In genomic region chr2:218893349-218894167, GRCh38 we compare ENCODE assay signal across 9 cellular contexts. TPM values are rescaled to one million over a fixed set of nuclear protein-coding genes. Genes with fewer than 3 reads are reported as not detected.
DNase-seq lines count a peak whose midpoint lies in the region; ATAC-seq and TF ChIP-seq lines count a peak whose summit lies in the region.
"Had no signal": no experiment of that assay in that cellular context is flagged by ENCODE, and none has a peak within 500 bp of the region (broad histone marks: within the 10 kb centered on the region; RNA-seq: fewer than 3 reads in every experiment).

No MANE protein-coding gene starts in this region.

- no peaks in the 10 kb centered on the region for H3K9me2 ChIP-seq in MM.1S (replicated peaks; ENCODE audit: insufficient read depth, low read length)

- 0 out of 2 replicates have a peak overlapping the region, but pooled peaks have one; percentile 56 for H2AFZ ChIP-seq in DND-41 (ENCODE audit: low read depth, low read length)
- no peak overlapping the region for H2AFZ ChIP-seq in MM.1S (ENCODE audit: low read length)
- peak overlapping the region; percentile 75 for H2AFZ ChIP-seq in osteoblast (ENCODE audit: low read length)

- H3K4me1 ChIP-seq in DND-41 (ENCODE audit: insufficient read depth, low read length) (peaks cover 45% of the 10 kb centered on the region), MM.1S (ENCODE audit: low read length) (peaks cover 65% of the 10 kb centered on the region), osteoblast (ENCODE audit: insufficient read depth, low read length) (peaks cover 6% of the 10 kb centered on the region)

- H3K4me2 ChIP-seq in DND-41 (ENCODE audit: insufficient read depth, low read length) (peak overlapping the region; percentile 95), MM.1S (ENCODE audit: low read depth, low read length) (peak overlapping the region; percentile 93), osteoblast (ENCODE audit: insufficient read depth, low read length) (peak overlapping the region; percentile 78)

- DNase-seq in DND-41 (no peak), MM.1S (no peak), coronary artery (ENCODE audit: low spot score) (peak; percentile 29), osteoblast (ENCODE audit: insufficient read length, low spot score, missing footprints) (peak; percentile 66), DMS 273 (lab: John Stamatoyannopoulos, UW; ENCODE audit: unreplicated experiment) (no peak), NCI-H748 (lab: John Stamatoyannopoulos, UW; ENCODE audit: unreplicated experiment) (no peak), NCI-H1092 (lab: John Stamatoyannopoulos, UW) (no peak), NCI-H774 (lab: John Stamatoyannopoulos, UW) (no peak)

- H3F3A ChIP-seq in MM.1S (ENCODE audit: insufficient read depth, low read length), result peaks cover 46% of the 10 kb centered on the region

- H3K27ac ChIP-seq in DND-41 (ENCODE audit: low read length) (peak overlapping the region; percentile 42; the same call in 1 of the 2 replicates), MM.1S (ENCODE audit: low read length) (peak overlapping the region; percentile 82), coronary artery (no peak overlapping the region), osteoblast (ENCODE audit: low read depth, low read length) (no peak overlapping the region)

- H3K27me3 ChIP-seq in DND-41 (ENCODE audit: insufficient read depth, low read length, poor library complexity) (peaks cover 56% of the 10 kb centered on the region), MM.1S (replicated peaks; ENCODE audit: insufficient read depth, low read length) (no peaks in the 10 kb centered on the region), osteoblast (ENCODE audit: insufficient read depth, low read length) (peaks cover 59% of the 10 kb centered on the region)

- ATAC-seq in DND-41 (ENCODE audit: insufficient read depth, low read depth), result no peak

- peaks cover 47% of the 10 kb centered on the region for H4K20me1 ChIP-seq in DND-41 (ENCODE audit: insufficient read depth, low read length)
- no peaks in the 10 kb centered on the region for H4K20me1 ChIP-seq in MM.1S (ENCODE audit: insufficient read depth, low read length)
- H4K20me1 ChIP-seq in osteoblast (ENCODE audit: insufficient read depth, low read length), result no peaks in the 10 kb centered on the region

- H3K36me3 ChIP-seq in DND-41 (ENCODE audit: insufficient read depth, low read length) (no peaks in the 10 kb centered on the region), MM.1S (replicated peaks; ENCODE audit: insufficient read depth, low read length) (no peaks in the 10 kb centered on the region), osteoblast (ENCODE audit: insufficient read depth, low read length) (no peaks in the 10 kb centered on the region)

- H3K4me3 ChIP-seq in DND-41 (ENCODE audit: low read depth in 1 of 2, low read length in 2 of 2), result peak overlapping the region in 1 of 2 experiments; percentile 60; a peak in 2 of 4 replicates
- H3K4me3 ChIP-seq in MM.1S (ENCODE audit: low read length), result peak overlapping the region; percentile 59
- peak overlapping the region; percentile 72 for H3K4me3 ChIP-seq in coronary artery
- peak overlapping the region; percentile 57 for H3K4me3 ChIP-seq in osteoblast (ENCODE audit: insufficient read depth, low read length)

- TF ChIP-seq CTCF in DND-41 (IDR thresholded peaks at IDR 0.05; ENCODE audit: borderline replicate concordance, extremely low read depth, low read length, poor library complexity, severe bottlenecking) (no peak), MM.1S (IDR thresholded peaks at IDR 0.05; ENCODE audit: low read length) (no peak), coronary artery (IDR thresholded peaks at IDR 0.05) (no peak), osteoblast (IDR thresholded peaks at IDR 0.05; ENCODE audit: extremely low read depth, low read depth, low read length) (no peak)

- H3K9me3 ChIP-seq in DND-41 (ENCODE audit: insufficient read depth, low read length, severe bottlenecking) (no peaks in the 10 kb centered on the region), MM.1S (replicated peaks; ENCODE audit: insufficient read depth, low read length) (no peaks in the 10 kb centered on the region), osteoblast (ENCODE audit: low read depth, low read length) (no peaks in the 10 kb centered on the region)

- H3K9ac ChIP-seq in DND-41 (ENCODE audit: low read depth, low read length) (peak overlapping the region; percentile 51), MM.1S (ENCODE audit: low read length) (peak overlapping the region; percentile 78)

- no peaks in the 10 kb centered on the region for H3K79me2 ChIP-seq in DND-41 (ENCODE audit: insufficient read depth, low read length)
- H3K79me2 ChIP-seq in MM.1S (ENCODE audit: low read length), result peaks cover 33% of the 10 kb centered on the region
- no peaks in the 10 kb centered on the region for H3K79me2 ChIP-seq in osteoblast (ENCODE audit: insufficient read depth, low read length)

RNA-seq across cellular contexts. Expression of gene WNT10A, which starts 12.9 kb away (rescaled TPM):
- total RNA-seq in osteoblast, result not detected in 2 replicates
- total RNA-seq: endothelial cell of umbilical vein had no signal

RNA-seq across cellular contexts. Expression of gene WNT6, which starts 34.0 kb away (rescaled TPM):
- not detected in 2 replicates for total RNA-seq in osteoblast
- total RNA-seq: endothelial cell of umbilical vein had no signal

Comparison
In these comparisons a context has a peak if more than half of its experiments do, and no peak if none do; other contexts are left out.
1. DNase-seq: peak in coronary artery (single experiment) and osteoblast (single experiment); none in DND-41 (single experiment), MM.1S (single experiment), DMS 273 (single experiment), NCI-H748 (single experiment), NCI-H1092 (single experiment) and NCI-H774 (single experiment).
2. H3K27ac ChIP-seq: peak in DND-41 (single experiment) and MM.1S (single experiment); none in coronary artery (0 of 2) and osteoblast (single experiment).
3. Peak in every context shown above with its lines, with median percentiles within 50 percentile points of each other: H3K4me2 ChIP-seq.